Comparison of ENCODE assay signal across 15 cellular contexts in the genomic region with DNA sequence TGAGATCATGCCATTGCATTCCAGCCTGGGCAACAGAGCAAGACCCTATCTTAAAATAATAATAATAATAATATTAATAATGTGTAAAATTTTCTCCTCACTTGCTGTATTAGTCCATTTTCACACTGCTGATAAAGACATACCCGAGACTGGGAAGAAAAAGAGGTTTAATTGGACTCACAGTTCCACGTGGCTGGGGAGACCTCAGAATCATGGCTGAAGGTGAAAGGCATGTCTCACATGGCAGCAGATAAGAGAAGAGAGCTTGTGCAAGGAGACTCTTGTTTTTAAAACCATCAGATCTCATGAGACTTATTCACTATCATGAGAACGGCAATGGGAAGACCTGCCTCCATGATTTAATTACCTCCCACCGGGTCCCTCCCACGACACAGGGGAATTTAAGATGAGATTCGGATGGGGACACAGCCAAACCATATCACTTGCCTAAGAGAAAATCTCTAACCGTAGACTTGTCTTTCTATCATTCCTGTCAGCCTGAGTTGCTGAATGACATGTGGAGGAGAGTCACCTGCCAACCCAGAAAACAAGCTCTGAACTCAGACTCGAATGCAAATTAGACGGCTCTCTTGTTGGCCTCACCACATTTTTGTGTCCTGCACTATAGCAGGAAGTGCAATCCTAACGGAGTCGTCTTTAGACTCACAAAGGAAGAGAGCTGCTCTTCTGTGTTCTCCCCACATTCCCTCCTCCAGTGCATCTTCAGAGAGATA. TPM values are rescaled to one million over a fixed set of nuclear protein-coding genes. Genes with fewer than 3 reads are reported as not detected.
DNase-seq lines count a peak whose midpoint lies in the region; ATAC-seq and TF ChIP-seq lines count a peak whose summit lies in the region.
"Had no signal": no experiment of that assay in that cellular context is flagged by ENCODE, and none has a peak within 500 bp of the region (broad histone marks: within the 10 kb centered on the region; RNA-seq: fewer than 3 reads in every experiment).

No MANE protein-coding gene starts in this region.

- no peaks in the 10 kb centered on the region for H3K27me3 ChIP-seq in OCI-LY3 (ENCODE audit: low read depth, low read length)
- H3K27me3 ChIP-seq in aorta (ENCODE audit: control insufficient read depth in 1 of 2, insufficient read depth in 2 of 2, low read length in 1 of 2), result no peaks in the 10 kb centered on the region
- H3K27me3 ChIP-seq: vagina had no signal

- H3K9me3 ChIP-seq in OCI-LY3 (ENCODE audit: insufficient read depth, low read length) (no peaks in the 10 kb centered on the region), aorta (ENCODE audit: control insufficient read depth, low read length) (no peaks in the 10 kb centered on the region)
- H3K9me3 ChIP-seq: vagina had no signal

- ATAC-seq in GM19395 (IDR thresholded peaks at IDR 0.05; ENCODE audit: unreplicated experiment) (peak; percentile 45), HG02759 (IDR thresholded peaks at IDR 0.05; ENCODE audit: unreplicated experiment) (peak; percentile 69), aorta (ENCODE audit: low FRiP score) (no peak)
- ATAC-seq: activated naive CD4-positive, alpha-beta T cell treated with anti-CD3 and anti-CD28 coated beads, Interleukin-2, amount 50 U/mL, for 72 hours had no signal

- intact Hi-C loops in aorta (cut with DNase I), result no loop called here

- H2AFZ ChIP-seq in OCI-LY3 (ENCODE audit: low read depth, low read length), result peak overlapping the region; percentile 70

- 63 to 74% methylated on average over 11 of the region's 11 CpGs for WGBS in aorta, 2 donors

- no peak overlapping the region for H3K9ac ChIP-seq in OCI-LY3 (ENCODE audit: low read length)

- H3K79me2 ChIP-seq in OCI-LY3 (ENCODE audit: low read length), result no peaks in the 10 kb centered on the region

- H3K4me3 ChIP-seq in GM12865 (ENCODE audit: low read depth, low read length), result no peak overlapping the region; the same call in none of the 2 replicates
- H3K4me3 ChIP-seq in OCI-LY3 (ENCODE audit: low read length), result peak overlapping the region; percentile 32
- no peak overlapping the region for H3K4me3 ChIP-seq in aorta (ENCODE audit: low read length in 2 of 2)
- H3K4me3 ChIP-seq: vagina had no signal

- H3K4me1 ChIP-seq in OCI-LY3 (ENCODE audit: low read length) (peaks cover 9% of the 10 kb centered on the region), aorta (ENCODE audit: control insufficient read depth in 1 of 2, insufficient read depth in 2 of 2, low read length in 2 of 2) (no peaks in the 10 kb centered on the region)
- H3K4me1 ChIP-seq: vagina had no signal

- TF ChIP-seq CTCF in GM12865 (IDR thresholded peaks at IDR 0.05; ENCODE audit: insufficient read depth, low read depth, low read length, missing control alignments) (no peak), OCI-LY3 (IDR thresholded peaks at IDR 0.05; ENCODE audit: low read depth, low read length) (no peak)

- H3K36me3 ChIP-seq in OCI-LY3 (replicated peaks; ENCODE audit: low read depth, low read length), result no peaks in the 10 kb centered on the region
- no peaks in the 10 kb centered on the region for H3K36me3 ChIP-seq in aorta (ENCODE audit: control insufficient read depth in 1 of 2, insufficient read depth in 2 of 2, low read length in 1 of 2)
- H3K36me3 ChIP-seq: vagina had no signal

- H3K4me2 ChIP-seq in OCI-LY3 (ENCODE audit: low read length), result peak overlapping the region; percentile 17

- H4K20me1 ChIP-seq in OCI-LY3 (ENCODE audit: insufficient read depth, low read length), result no peaks in the 10 kb centered on the region

- no peak overlapping the region for H3K27ac ChIP-seq in OCI-LY3 (ENCODE audit: low read length)
- no peak overlapping the region for H3K27ac ChIP-seq in aorta (ENCODE audit: low read depth in 1 of 2, low read length in 2 of 2)
- H3K27ac ChIP-seq: vagina had no signal

- DNase-seq in GM12865 (ENCODE audit: low read depth), result peak; percentile 67
- no peak for DNase-seq in SKM-1 treated with dmso at 0.1 percent for 144 hours (lab: John Stamatoyannopoulos, UW; ENCODE audit: unreplicated experiment)
- no peak for DNase-seq in aorta
- no peak for DNase-seq in activated gamma-delta T cell treated with Interleukin-2 at 50 U/mL for 16 hours
- no peak for DNase-seq in activated naive CD4-positive, alpha-beta T cell treated with Interleukin-2 at 50 U/mL for 16 hours
- DNase-seq: NCI-H1092; NK-92 treated with Interleukin-12 subunit alpha and Interleukin-12 subunit beta, amount 100 ng/mL, for 24 hours; retina; stimulated activated CD4-positive, alpha-beta T cell treated with anti-CD3 and anti-CD28 coated beads, Interleukin-4, amount 100 ng/mL, for 24 hours; stimulated activated naive B cell treated with anti-CD40 and anti-IgM and Interleukin-4, amounts not matched to agents 10 μg/mL and 1 μg/mL and 100 μg/mL, for 72 hours had no signal

RNA-seq across cellular contexts. Expression of a gene that starts 51.9 kb away (rescaled TPM):
- 10 to 100 TPM; 73.6 to 78.4 TPM for total RNA-seq in aorta
- 10 to 100 TPM; 65.1 to 72.0 TPM for polyA plus RNA-seq in aorta
